In the genomic region with DNA sequence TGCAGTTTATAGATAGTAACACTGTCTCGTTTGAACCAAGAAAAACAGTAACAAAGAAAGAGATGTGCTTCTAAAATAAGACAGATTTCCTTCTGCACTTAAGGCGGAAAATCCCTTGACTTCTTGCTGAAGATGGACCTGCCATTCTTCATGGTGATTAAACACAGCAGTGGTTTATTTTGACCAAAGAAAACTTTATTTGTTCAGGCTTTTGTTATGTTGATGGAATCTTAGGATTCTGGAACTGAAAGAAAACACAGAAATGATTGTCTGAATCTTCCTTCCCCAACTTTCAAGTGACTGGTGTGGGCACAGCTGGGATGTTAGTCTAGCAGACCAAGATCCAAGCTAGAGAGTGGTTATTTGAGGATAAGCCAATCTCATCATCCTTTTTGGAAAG, we compare ENCODE assay signal across 21 cellular contexts.
"Had no signal": no experiment of that assay in that cellular context is flagged by ENCODE, and none has a peak within 500 bp of the region (broad histone marks: within the 10 kb centered on the region; RNA-seq: fewer than 3 reads in every experiment).

No MANE protein-coding gene starts in this region.

- H3K36me3 Mint-ChIP-seq: naive thymus-derived CD8-positive, alpha-beta T cell; stimulated activated memory B cell treated with anti-CD40 and anti-IgM and Interleukin-4, amounts not matched to agents 10 μg/mL and 1 μg/mL and 100 μg/mL, for 72 hours had no signal

- ATAC-seq: foreskin keratinocyte; naive thymus-derived CD8-positive, alpha-beta T cell; pancreas; stimulated activated memory B cell treated with anti-CD40 and anti-IgM and Interleukin-4, amounts not matched to agents 10 μg/mL and 1 μg/mL and 100 μg/mL, for 72 hours had no signal

- H3K4me1 Mint-ChIP-seq: naive thymus-derived CD8-positive, alpha-beta T cell; stimulated activated memory B cell treated with anti-CD40 and anti-IgM and Interleukin-4, amounts not matched to agents 10 μg/mL and 1 μg/mL and 100 μg/mL, for 72 hours had no signal

- H3K4me3 Mint-ChIP-seq: endodermal cell; naive thymus-derived CD8-positive, alpha-beta T cell; neural crest cell; stimulated activated memory B cell treated with anti-CD40 and anti-IgM and Interleukin-4, amounts not matched to agents 10 μg/mL and 1 μg/mL and 100 μg/mL, for 72 hours; stimulated activated naive CD8-positive, alpha-beta T cell treated with anti-CD3 and anti-CD28 coated beads, Interleukin-15, Interleukin-2, amounts not matched to agents 100 ng/mL and 50 ng/mL, for 24 hours had no signal

- H3K27me3 ChIP-seq: pancreas, spleen, tibial artery, upper lobe of left lung had no signal

- H3K27me3 Mint-ChIP-seq: stimulated activated memory B cell treated with anti-CD40 and anti-IgM and Interleukin-4, amounts not matched to agents 10 μg/mL and 1 μg/mL and 100 μg/mL, for 72 hours had no signal

- H3K27ac ChIP-seq: foreskin keratinocyte, pancreas, tibial artery, upper lobe of left lung had no signal

- H3K4me1 ChIP-seq: foreskin keratinocyte, pancreas had no signal

- H3K9me3 Mint-ChIP-seq: endodermal cell; naive thymus-derived CD8-positive, alpha-beta T cell; neural crest cell; stimulated activated memory B cell treated with anti-CD40 and anti-IgM and Interleukin-4, amounts not matched to agents 10 μg/mL and 1 μg/mL and 100 μg/mL, for 72 hours; stimulated activated naive CD8-positive, alpha-beta T cell treated with anti-CD3 and anti-CD28 coated beads, Interleukin-15, Interleukin-2, amounts not matched to agents 100 ng/mL and 50 ng/mL, for 24 hours had no signal

- DNase-seq: effector CD4-positive, alpha-beta T cell; erythroblast; foreskin keratinocyte; head of caudate nucleus; hippocampal formation; naive thymus-derived CD8-positive, alpha-beta T cell; occipital lobe; pancreas; right cardiac atrium; spleen; stimulated activated CD4-positive, alpha-beta T cell treated with anti-CD3 and anti-CD28 coated beads, Interleukin-15, amount 100 ng/mL, for 24 hours; stimulated activated CD4-positive, alpha-beta T cell treated with anti-CD3 and anti-CD28 coated beads, Interleukin-1b, Interleukin-23, amount 100 ng/mL, for 48 hours; stimulated activated CD4-positive, alpha-beta T cell treated with anti-CD3 and anti-CD28 coated beads, Interleukin-4, amount 100 ng/mL, for 24 hours; tibial artery; upper lobe of left lung had no signal

- H3K36me3 ChIP-seq: pancreas, spleen, tibial artery, upper lobe of left lung had no signal

- H3K27ac Mint-ChIP-seq: endodermal cell; naive thymus-derived CD8-positive, alpha-beta T cell; progenitor cell of endocrine pancreas; stimulated activated memory B cell treated with anti-CD40 and anti-IgM and Interleukin-4, amounts not matched to agents 10 μg/mL and 1 μg/mL and 100 μg/mL, for 72 hours; stimulated activated naive CD8-positive, alpha-beta T cell treated with anti-CD3 and anti-CD28 coated beads, Interleukin-15, Interleukin-2, amounts not matched to agents 100 ng/mL and 50 ng/mL, for 24 hours had no signal

- H3K4me3 ChIP-seq: coronary artery, pancreas, spleen, tibial artery, upper lobe of left lung had no signal

- H3K9me3 ChIP-seq: pancreas, spleen, tibial artery, upper lobe of left lung had no signal
